Comparison of ENCODE assay signal across 8 cellular contexts in the genomic region with DNA sequence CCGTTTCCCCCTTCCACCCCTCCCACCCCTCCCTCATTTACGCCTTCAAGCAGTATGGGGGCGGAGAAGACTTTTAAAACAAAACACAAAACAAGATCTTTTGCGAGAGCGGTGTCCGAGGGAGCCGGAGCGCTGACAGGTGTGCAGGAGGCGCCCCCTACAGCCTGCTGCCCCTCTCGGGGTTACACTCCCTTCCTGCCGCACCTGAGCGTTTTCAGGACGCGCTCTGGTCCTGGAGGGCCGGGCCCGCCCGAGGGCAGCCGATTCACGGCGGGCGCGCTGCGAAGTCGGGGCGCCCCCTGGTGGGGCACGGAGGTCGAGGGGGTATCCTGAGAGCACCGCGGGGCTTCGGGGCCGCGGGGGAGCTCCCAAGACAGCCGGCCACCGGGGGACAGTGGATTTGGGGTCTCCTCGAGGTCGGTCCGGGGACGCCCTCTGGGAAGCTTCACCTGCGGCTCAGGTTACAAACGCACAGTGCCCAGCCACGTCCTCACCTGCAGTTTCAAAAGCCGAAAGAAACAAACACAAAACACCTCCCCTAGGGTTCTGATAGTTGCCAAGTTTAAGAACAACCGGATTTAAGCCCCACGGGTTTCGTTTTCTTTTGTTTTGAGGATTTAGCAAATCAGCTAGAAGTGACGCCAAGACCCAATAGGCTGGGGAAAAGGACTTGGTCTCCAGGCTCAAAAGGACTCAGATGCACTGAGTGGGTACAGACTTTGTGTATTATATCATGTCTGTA. TPM values are rescaled to one million over a fixed set of nuclear protein-coding genes. Genes with fewer than 3 reads are reported as not detected.
DNase-seq lines count a peak whose midpoint lies in the region; ATAC-seq lines count a peak whose summit lies in the region.

No MANE protein-coding gene starts in this region.

- H3K4me3 Mint-ChIP-seq in activated CD4-positive, alpha-beta T cell treated with anti-CD3 and anti-CD28 coated beads for 36 hours, result peak overlapping the region; percentile 72
- H3K4me3 Mint-ChIP-seq in dendritic cell treated with granulocyte-macrophage colony-stimulating factor and Interleukin-4, amounts not matched to agents 40 ng/mL and 50 ng/mL, for 4 days, result peak overlapping the region; percentile 80

- intact Hi-C loops in activated CD4-positive, alpha-beta T cell treated with anti-CD3 and anti-CD28 coated beads for 36 hours (cut with DNase I, micrococcal nuclease), result loop anchor here (1.0 to 5.0 kb wide), 17 partner anchors 9 to 1902 kb away; partner anchors contain the start of genes AP1AR (in 2 of the 2), FAM241A (in 1 of the 2) and PITX2 (in 1 of the 2)
- intact Hi-C loops in dendritic cell treated with granulocyte-macrophage colony-stimulating factor and Interleukin-4, amounts not matched to agents 40 ng/mL and 50 ng/mL, for 4 days (cut with micrococcal nuclease), result loop anchor here (1.0 to 10.0 kb wide), 2 partner anchors 196 to 419 kb away; no protein-coding TSS in a partner anchor

- peak; percentile 76 for ATAC-seq in GM18517 (IDR thresholded peaks at IDR 0.05; ENCODE audit: unreplicated experiment)
- ATAC-seq in HG02852 (IDR thresholded peaks at IDR 0.05; ENCODE audit: unreplicated experiment), result peak; percentile 74
- peak; percentile 92 for ATAC-seq in activated CD4-positive, alpha-beta T cell treated with anti-CD3 and anti-CD28 coated beads for 36 hours

- no peaks in the 10 kb centered on the region for H3K9me3 ChIP-seq in mononuclear cell (ENCODE audit: low read depth, low read length)

- H3K36me3 Mint-ChIP-seq in activated CD4-positive, alpha-beta T cell treated with anti-CD3 and anti-CD28 coated beads for 36 hours (ENCODE audit: low read depth), result no peaks in the 10 kb centered on the region
- no peaks in the 10 kb centered on the region for H3K36me3 Mint-ChIP-seq in dendritic cell treated with granulocyte-macrophage colony-stimulating factor and Interleukin-4, amounts not matched to agents 40 ng/mL and 50 ng/mL, for 4 days (ENCODE audit: low read depth)

- no peaks in the 10 kb centered on the region for H3K9me3 Mint-ChIP-seq in activated CD4-positive, alpha-beta T cell treated with anti-CD3 and anti-CD28 coated beads for 36 hours (ENCODE audit: low read depth)
- H3K9me3 Mint-ChIP-seq in dendritic cell treated with granulocyte-macrophage colony-stimulating factor and Interleukin-4, amounts not matched to agents 40 ng/mL and 50 ng/mL, for 4 days, result no peaks in the 10 kb centered on the region

- peak; percentile 14 for DNase-seq in NCI-H1694 treated with DMSO at 0.1 percent for 48 hours (lab: John Stamatoyannopoulos, UW)
- DNase-seq in activated CD4-positive, alpha-beta T cell treated with anti-CD3 and anti-CD28 coated beads for 36 hours, result peak; percentile 89
- DNase-seq in stimulated activated CD8-positive, alpha-beta memory T cell treated with anti-CD3 and anti-CD28 coated beads, Interleukin-7, amount 100 ng/mL, for 1 hour (ENCODE audit: low read depth in 2 of 2), result peak; percentile 45 to 61
- DNase-seq in mesenteric fat pad (ENCODE audit: low spot score), result no peak

- peak overlapping the region; percentile 28 for H3K4me3 ChIP-seq in mononuclear cell (ENCODE audit: low read length)

- H3K4me1 Mint-ChIP-seq in activated CD4-positive, alpha-beta T cell treated with anti-CD3 and anti-CD28 coated beads for 36 hours, result peaks cover 22% of the 10 kb centered on the region
- H3K4me1 Mint-ChIP-seq in dendritic cell treated with granulocyte-macrophage colony-stimulating factor and Interleukin-4, amounts not matched to agents 40 ng/mL and 50 ng/mL, for 4 days (ENCODE audit: low read depth), result peaks cover 37% of the 10 kb centered on the region

- CTCF ChIA-PET in activated CD4-positive, alpha-beta T cell treated with anti-CD3 and anti-CD28 coated beads for 36 hours (lab: Charles Lee), result interaction anchor here (0.6 to 4.4 kb wide), 26 partner anchors 9 to 1041 kb away, joined by 3 to 34 read pairs (median 4); no protein-coding TSS in a partner anchor

- H3K27me3 Mint-ChIP-seq in activated CD4-positive, alpha-beta T cell treated with anti-CD3 and anti-CD28 coated beads for 36 hours, result peaks cover 47% of the 10 kb centered on the region
- H3K27me3 Mint-ChIP-seq in dendritic cell treated with granulocyte-macrophage colony-stimulating factor and Interleukin-4, amounts not matched to agents 40 ng/mL and 50 ng/mL, for 4 days, result peaks cover 81% of the 10 kb centered on the region

- peaks cover 36% of the 10 kb centered on the region for H3K4me1 ChIP-seq in mononuclear cell (ENCODE audit: insufficient read depth, low read length)

- POLR2A ChIA-PET in activated CD4-positive, alpha-beta T cell treated with anti-CD3 and anti-CD28 coated beads for 36 hours (lab: Charles Lee), result no interaction called here

- no peak overlapping the region for H3K27ac Mint-ChIP-seq in activated CD4-positive, alpha-beta T cell treated with anti-CD3 and anti-CD28 coated beads for 36 hours
- H3K27ac Mint-ChIP-seq in dendritic cell treated with granulocyte-macrophage colony-stimulating factor and Interleukin-4, amounts not matched to agents 40 ng/mL and 50 ng/mL, for 4 days, result peak overlapping the region; percentile 12

- H3K27me3 ChIP-seq in mononuclear cell (ENCODE audit: insufficient read depth, low read length), result peaks cover 78% of the 10 kb centered on the region

RNA-seq across cellular contexts. Expression of gene NEUROG2, which starts 8.0 kb away (rescaled TPM):
- under 1 TPM in 1 of 2 experiments, not detected in 1; 0.11 TPM for total RNA-seq in activated CD4-positive, alpha-beta T cell treated with anti-CD3 and anti-CD28 coated beads for 36 hours
- total RNA-seq in mononuclear cell, result not detected
- not detected for total RNA-seq in mesenteric fat pad
